1 cellular context compared by ENCODE assay signal in the genomic region with DNA sequence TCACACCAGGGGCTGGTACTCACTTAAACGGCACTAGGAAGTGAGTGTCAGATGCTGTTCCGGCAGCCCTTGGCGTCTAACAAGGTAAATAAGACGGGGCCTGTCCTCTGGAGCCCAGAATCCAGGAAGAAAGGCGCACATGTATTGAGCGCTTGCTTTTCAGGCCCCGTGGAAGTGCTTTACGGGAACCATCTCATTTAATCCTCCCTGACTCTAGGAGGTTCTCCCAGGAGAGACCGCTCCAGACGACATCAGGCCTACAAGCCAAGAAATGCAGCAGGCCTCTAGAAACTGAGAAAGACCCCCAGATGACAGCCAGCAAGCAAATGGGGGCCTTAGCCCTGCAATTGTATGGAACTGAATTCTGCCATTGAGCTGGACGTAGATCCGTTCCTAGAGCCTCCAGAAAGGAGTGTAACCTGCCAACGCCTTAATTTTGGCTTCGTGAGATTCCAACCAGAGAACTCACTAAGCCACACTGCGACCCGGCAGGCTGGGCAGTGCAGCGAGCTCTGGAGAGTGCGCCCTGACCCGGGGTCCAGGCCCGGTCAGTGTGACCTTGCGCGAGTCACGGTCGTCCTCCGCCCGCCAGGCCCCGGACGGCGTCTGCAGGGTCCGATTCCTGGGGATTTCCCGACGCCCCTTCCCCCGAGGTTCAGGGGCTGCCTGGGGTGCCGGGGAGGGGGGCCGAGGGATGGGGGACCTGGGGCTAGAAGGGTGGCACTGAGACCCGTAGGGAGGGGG.
A peak's percentile ranks its signal among the peaks of the same experiment; 100 is the strongest.
TF ChIP-seq lines count a peak whose summit lies in the region.

No MANE protein-coding gene starts in this region.

TF ChIP-seq in K562, 482 proteins besides CTCF, POLR2A, EP300 and RAD21:
- TF ChIP-seq, protein P1, sequence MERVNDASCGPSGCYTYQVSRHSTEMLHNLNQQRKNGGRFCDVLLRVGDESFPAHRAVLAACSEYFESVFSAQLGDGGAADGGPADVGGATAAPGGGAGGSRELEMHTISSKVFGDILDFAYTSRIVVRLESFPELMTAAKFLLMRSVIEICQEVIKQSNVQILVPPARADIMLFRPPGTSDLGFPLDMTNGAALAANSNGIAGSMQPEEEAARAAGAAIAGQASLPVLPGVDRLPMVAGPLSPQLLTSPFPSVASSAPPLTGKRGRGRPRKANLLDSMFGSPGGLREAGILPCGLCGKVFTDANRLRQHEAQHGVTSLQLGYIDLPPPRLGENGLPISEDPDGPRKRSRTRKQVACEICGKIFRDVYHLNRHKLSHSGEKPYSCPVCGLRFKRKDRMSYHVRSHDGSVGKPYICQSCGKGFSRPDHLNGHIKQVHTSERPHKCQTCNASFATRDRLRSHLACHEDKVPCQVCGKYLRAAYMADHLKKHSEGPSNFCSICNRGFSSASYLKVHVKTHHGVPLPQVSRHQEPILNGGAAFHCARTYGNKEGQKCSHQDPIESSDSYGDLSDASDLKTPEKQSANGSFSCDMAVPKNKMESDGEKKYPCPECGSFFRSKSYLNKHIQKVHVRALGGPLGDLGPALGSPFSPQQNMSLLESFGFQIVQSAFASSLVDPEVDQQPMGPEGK (CRISPR knock-in tag; IDR thresholded peaks at IDR 0.05; ENCODE audit: borderline replicate concordance) = no peak
- TF ChIP-seq ZBTB7A (IDR thresholded peaks at IDR 0.05; ENCODE audit: borderline replicate concordance, control insufficient read depth, low read depth, low read length) = peak; percentile 8; the same call in 1 of the 2 replicates
